In genomic region chr9:106298997-106299396, GRCh38 we compare ENCODE assay signal across 22 cellular contexts.
DNase-seq lines count a peak whose midpoint lies in the region; FAIRE-seq and TF ChIP-seq lines count a peak whose summit lies in the region.
"Had no signal": no experiment of that assay in that cellular context is flagged by ENCODE, and none has a peak within 500 bp of the region (broad histone marks: within the 10 kb centered on the region; RNA-seq: fewer than 3 reads in every experiment).

No MANE protein-coding gene starts in this region.

- H3K23me2 ChIP-seq in H1 (ENCODE audit: low read depth, low read length): no peaks in the 10 kb centered on the region

- DNase-seq in Karpas-422: peak; percentile 10
- DNase-seq in H1 (ENCODE audit: low read depth in 1 of 2, low spot score in 2 of 2): no peak
- no peak for DNase-seq in hippocampal formation (lab: John Stamatoyannopoulos, UW)
- DNase-seq in pons (ENCODE audit: low spot score): no peak
- no peak for DNase-seq in endodermal cell
- DNase-seq: 8988T; ACHN; BE2C; C1 segment of cervical spinal cord; CD4-positive, alpha-beta memory T cell; CD4-positive, CD25-positive, alpha-beta regulatory T cell; CD8-positive, alpha-beta memory T cell; COR-L47; DMS 273 treated with DMSO at 0.1 percent for 48 hours; DMS79 treated with DMSO at 0.1 percent for 48 hours; GF-D8 had no signal

- H3K56ac ChIP-seq in H1 (replicated peaks; ENCODE audit: insufficient read length, low read depth, low read length): no peak overlapping the region

- no peak overlapping the region for H3K4ac ChIP-seq in H1 (replicated peaks; ENCODE audit: insufficient read length, low read depth, low read length)

- H3K4me3 ChIP-seq in Karpas-422 (ENCODE audit: low read length) (no peak overlapping the region), H1 (ENCODE audit: extremely low read depth in 1 of 4, insufficient read depth in 2 of 4, low read depth in 3 of 4, low read length in 4 of 4) (no peak overlapping the region), endodermal cell (ENCODE audit: low read length) (no peak overlapping the region)
- H3K4me3 ChIP-seq: BLaER1 had no signal

- no peak overlapping the region for H3K27ac ChIP-seq in Karpas-422 (ENCODE audit: low read length)
- H3K27ac ChIP-seq in H1 (ENCODE audit: low read depth, low read length): no peak overlapping the region
- no peak overlapping the region for H3K27ac ChIP-seq in endodermal cell (ENCODE audit: low read depth, low read length)
- H3K27ac ChIP-seq: BLaER1 had no signal

- no peak for TF ChIP-seq CTCF in H1 (IDR thresholded peaks at IDR 0.05; ENCODE audit: control extremely low read depth in 1 of 3, insufficient read depth in 1 of 3, low read depth in 1 of 3, low read length in 3 of 3)
- TF ChIP-seq CTCF in endodermal cell (conservative IDR thresholded peaks at IDR 0.05): no peak

- no peak overlapping the region for H2BK5ac ChIP-seq in H1 (ENCODE audit: low read depth, low read length)

- H4K8ac ChIP-seq in H1 (ENCODE audit: extremely low read depth, insufficient read depth, low read length): no peak overlapping the region

- no peak overlapping the region for H2BK12ac ChIP-seq in H1 (ENCODE audit: low read depth, low read length)

- POLR2A ChIA-PET in H1 (lab: Charles Lee; ENCODE audit: partially characterized antibody): no interaction called here

- no peak overlapping the region for H4K91ac ChIP-seq in H1 (replicated peaks; ENCODE audit: insufficient read length, low read length)

- CTCF ChIA-PET in H1 (lab: Charles Lee; ENCODE audit: partially characterized antibody): no interaction called here

- H3K4me1 Mint-ChIP-seq in endodermal cell: no peaks in the 10 kb centered on the region
- H3K4me1 Mint-ChIP-seq: CD14-positive monocyte; CD4-positive, alpha-beta memory T cell; CD4-positive, CD25-positive, alpha-beta regulatory T cell; CD8-positive, alpha-beta memory T cell had no signal

- H2BK20ac ChIP-seq in H1 (ENCODE audit: low read length): no peak overlapping the region

- H3K79me2 ChIP-seq in Karpas-422 (ENCODE audit: low read length): no peaks in the 10 kb centered on the region
- no peaks in the 10 kb centered on the region for H3K79me2 ChIP-seq in H1 (ENCODE audit: control insufficient read depth in 1 of 2, insufficient read depth in 2 of 2, low read length in 2 of 2)

- no peak overlapping the region for H3K23ac ChIP-seq in H1 (ENCODE audit: insufficient read length)

- H3K4me1 ChIP-seq in Karpas-422 (ENCODE audit: low read length) (no peaks in the 10 kb centered on the region), H1 (replicated peaks in 1 of 4; ENCODE audit: control insufficient read depth in 3 of 4, insufficient read depth in 4 of 4, low read length in 3 of 4) (no peaks in the 10 kb centered on the region), endodermal cell (ENCODE audit: control insufficient read depth, insufficient read depth, low read length) (no peaks in the 10 kb centered on the region)
- H3K4me1 ChIP-seq: BLaER1 had no signal

- H4K5ac ChIP-seq in H1 (ENCODE audit: insufficient read length, low read depth, low read length): no peak overlapping the region

- H3K9me3 ChIP-seq in Karpas-422 (ENCODE audit: low read length): no peaks in the 10 kb centered on the region
- no peaks in the 10 kb centered on the region for H3K9me3 ChIP-seq in H1 (ENCODE audit: insufficient read depth in 2 of 2, low read depth in 1 of 2, low read length in 1 of 2)
- no peaks in the 10 kb centered on the region for H3K9me3 ChIP-seq in endodermal cell (ENCODE audit: control insufficient read depth, low read length)
- H3K9me3 ChIP-seq: BE2C, BLaER1 had no signal

- no peak for FAIRE-seq in H1 (lab: Jason Lieb, UNC)
- FAIRE-seq: A204.1, G401.6, GM12891, GM19239 had no signal

- no peaks in the 10 kb centered on the region for H3K79me1 ChIP-seq in H1 (ENCODE audit: low read depth, low read length)

- 90% methylated on average over 3 of the region's 3 CpGs; no CpG with 5 or more reads in 1 of the 2 experiments for WGBS in H1 (ENCODE audit: extremely low coverage in 1 of 2, insufficient coverage in 1 of 2, insufficient read length in 1 of 2, insufficient replicate concordance in 2 of 2, low coverage in 1 of 2, low lambda C conversion rate in 2 of 2, missing lambda C conversion rate in 1 of 2), 2 experiments
- whole genome bisulfite sequencing in endodermal cell (ENCODE audit: insufficient coverage in 1 of 2, insufficient read length in 1 of 2), 2 experiments: 90 to 100% methylated on average over 2 to 3 of the region's 3 CpGs

- H3K4me3 Mint-ChIP-seq in endodermal cell: no peak overlapping the region
- H3K4me3 Mint-ChIP-seq: CD14-positive monocyte; CD4-positive, alpha-beta memory T cell; CD4-positive, CD25-positive, alpha-beta regulatory T cell; CD8-positive, alpha-beta memory T cell had no signal

- H3K4me2 ChIP-seq in Karpas-422 (ENCODE audit: low read depth, low read length, poor library complexity, severe bottlenecking) (no peak overlapping the region), H1 (ENCODE audit: insufficient read depth in 1 of 2, low read depth in 2 of 2, low read length in 2 of 2) (no peak overlapping the region)
- H3K4me2 ChIP-seq: BLaER1 had no signal

- H3K9me2 ChIP-seq in Karpas-422 (replicated peaks; ENCODE audit: insufficient read depth, low read length): no peaks in the 10 kb centered on the region

- no peak for TF ChIP-seq EP300 in H1 (IDR thresholded peaks at IDR 0.05; ENCODE audit: borderline replicate concordance in 1 of 2, low read depth in 2 of 2, low read length in 2 of 2)

- TF ChIP-seq POLR2A in H1 (IDR thresholded peaks at IDR 0.05; ENCODE audit: control extremely low read depth in 1 of 2, low read depth in 2 of 2, low read length in 2 of 2): no peak

- H3K27me3 ChIP-seq in Karpas-422 (ENCODE audit: low read length) (no peaks in the 10 kb centered on the region), H1 (replicated peaks in 1 of 4; ENCODE audit: control insufficient read depth in 3 of 4, extremely low read depth in 1 of 4, insufficient read depth in 3 of 4, low read length in 3 of 4) (no peaks in the 10 kb centered on the region), endodermal cell (ENCODE audit: control insufficient read depth, insufficient read depth, low read length, poor library complexity, severe bottlenecking) (no peaks in the 10 kb centered on the region)
- H3K27me3 ChIP-seq: BE2C, BLaER1 had no signal

- H3K18ac ChIP-seq in H1 (ENCODE audit: extremely low read depth, low read length): no peak overlapping the region

- no peaks in the 10 kb centered on the region for H3K9me3 Mint-ChIP-seq in endodermal cell

- H3K27me3 Mint-ChIP-seq in endodermal cell (ENCODE audit: insufficient read depth): no peaks in the 10 kb centered on the region
- H3K27me3 Mint-ChIP-seq: CD4-positive, alpha-beta memory T cell; CD4-positive, CD25-positive, alpha-beta regulatory T cell; CD8-positive, alpha-beta memory T cell had no signal

- H3K9ac ChIP-seq in Karpas-422 (ENCODE audit: low read length) (no peak overlapping the region), H1 (replicated peaks in 1 of 4; ENCODE audit: extremely low read depth in 1 of 4, low read depth in 3 of 4, low read length in 3 of 4) (no peak overlapping the region), endodermal cell (ENCODE audit: extremely low read depth, low read length, poor library complexity, severe bottlenecking) (no peak overlapping the region)
- H3K9ac ChIP-seq: BLaER1 had no signal

- no peak overlapping the region for H2AK5ac ChIP-seq in H1 (ENCODE audit: low read depth, low read length)

- H2AFZ ChIP-seq in Karpas-422 (ENCODE audit: low read length): no peak overlapping the region
- no peak overlapping the region for H2AFZ ChIP-seq in H1 (ENCODE audit: low read length)

- H3K36me3 ChIP-seq in Karpas-422 (ENCODE audit: insufficient read depth, low read length): no peaks in the 10 kb centered on the region
- no peaks in the 10 kb centered on the region for H3K36me3 ChIP-seq in H1 (ENCODE audit: control insufficient read depth in 2 of 4, insufficient read depth in 4 of 4, low read length in 3 of 4)
- no peaks in the 10 kb centered on the region for H3K36me3 ChIP-seq in endodermal cell (ENCODE audit: control insufficient read depth, insufficient read depth, low read length)
- H3K36me3 ChIP-seq: BE2C, BLaER1 had no signal

- H2BK120ac ChIP-seq in H1 (replicated peaks; ENCODE audit: low read depth, low read length): no peak overlapping the region

- no peaks in the 10 kb centered on the region for H3K36me3 Mint-ChIP-seq in endodermal cell (ENCODE audit: low read depth)
- H3K36me3 Mint-ChIP-seq: CD14-positive monocyte; CD4-positive, alpha-beta memory T cell; CD4-positive, CD25-positive, alpha-beta regulatory T cell; CD8-positive, alpha-beta memory T cell had no signal

- H3K14ac ChIP-seq in H1 (ENCODE audit: insufficient read length): no peak overlapping the region

- no peak overlapping the region for H2BK15ac ChIP-seq in H1 (ENCODE audit: low read length)

- no peak overlapping the region for H3K27ac Mint-ChIP-seq in endodermal cell
- H3K27ac Mint-ChIP-seq: CD14-positive monocyte; CD4-positive, alpha-beta memory T cell; CD4-positive, CD25-positive, alpha-beta regulatory T cell; CD8-positive, alpha-beta memory T cell had no signal

- H4K20me1 ChIP-seq in Karpas-422 (ENCODE audit: insufficient read depth, low read depth, low read length): no peaks in the 10 kb centered on the region
- H4K20me1 ChIP-seq in H1 (replicated peaks in 1 of 2; ENCODE audit: control insufficient read depth in 1 of 2, insufficient read depth in 2 of 2, low read length in 2 of 2): no peaks in the 10 kb centered on the region
- H4K20me1 ChIP-seq: BLaER1 had no signal

- TF ChIP-seq RAD21 in H1 (IDR thresholded peaks at IDR 0.05 in 1 of 2, conservative IDR thresholded peaks at IDR 0.05 in 1 of 2; ENCODE audit: low read depth in 2 of 2, low read length in 2 of 2): no peak

TF ChIP-seq in H1, 55 proteins besides CTCF, POLR2A, EP300 and RAD21:
- TF ChIP-seq SRF (IDR thresholded peaks at IDR 0.05; ENCODE audit: low read depth, low read length) (no peak), CEBPB (IDR thresholded peaks at IDR 0.05; ENCODE audit: low read depth, low read length) (peak; percentile 56; the same call in 1 of the 2 replicates)
